15 cellular contexts compared by ENCODE assay signal in genomic region chr6:106027316-106027715, GRCh38. TPM values are rescaled to one million over a fixed set of nuclear protein-coding genes. Genes with fewer than 3 reads are reported as not detected.
DNase-seq lines count a peak whose midpoint lies in the region; ATAC-seq, FAIRE-seq and TF ChIP-seq lines count a peak whose summit lies in the region.
"Had no signal": no experiment of that assay in that cellular context is flagged by ENCODE, and none has a peak within 500 bp of the region (broad histone marks: within the 10 kb centered on the region; RNA-seq: fewer than 3 reads in every experiment).

No MANE protein-coding gene starts in this region.

- no CpG with 5 or more reads among the region's 5 CpGs for WGBS in IMR-90 (ENCODE audit: extremely low coverage in 2 of 2, insufficient read length in 1 of 2), 2 experiments
- 17 to 26% (median 20%) methylated on average over 5 of the region's 5 CpGs for WGBS in adrenal gland, 4 donors
- WGBS in esophagus muscularis mucosa: 71% methylated on average over 5 of the region's 5 CpGs

- peaks cover 5% of the 10 kb centered on the region; the same call in 1 of the 2 replicates for H3K9me1 ChIP-seq in IMR-90 (ENCODE audit: insufficient read depth, low read length)

- H2BK120ac ChIP-seq in IMR-90 (ENCODE audit: low read depth, low read length): peak overlapping the region; percentile 21; the same call in 1 of the 2 replicates

- H3K4me1 Mint-ChIP-seq in CD14-positive monocyte: peaks cover 13% of the 10 kb centered on the region
- peaks cover 8% of the 10 kb centered on the region for H3K4me1 Mint-ChIP-seq in astrocyte (ENCODE audit: low read depth, unreplicated experiment)
- H3K4me1 Mint-ChIP-seq in neural progenitor cell: peaks cover 13% of the 10 kb centered on the region
- H3K4me1 Mint-ChIP-seq: B cell had no signal

- peaks cover 0 to 4% of the 10 kb centered on the region in 2 experiments; a peak in 1 of 4 replicates for H3K79me1 ChIP-seq in IMR-90 (ENCODE audit: low read depth in 1 of 2, low read length in 2 of 2)

- CTCF ChIA-PET in IMR-90 (lab: Yijun Ruan, JAX): interaction anchor here (0.5 kb wide), 1 partner anchor 454 kb away, joined by 3 read pairs; no protein-coding TSS in a partner anchor

- H3K56ac ChIP-seq in IMR-90 (ENCODE audit: extremely low read depth, insufficient read depth, low read length): no peak overlapping the region

- no peak overlapping the region for H2BK15ac ChIP-seq in IMR-90 (ENCODE audit: low read depth, low read length)

- no peak for ATAC-seq in IMR-90 (ENCODE audit: low read depth)
- ATAC-seq in HG03565 (IDR thresholded peaks at IDR 0.05; ENCODE audit: unreplicated experiment): no peak
- ATAC-seq: HepG2 had no signal

- peak overlapping the region; percentile 66 to 77 for H3K4me3 Mint-ChIP-seq in CD14-positive monocyte
- H3K4me3 Mint-ChIP-seq in astrocyte (ENCODE audit: unreplicated experiment): no peak overlapping the region
- no peak overlapping the region for H3K4me3 Mint-ChIP-seq in neural progenitor cell
- H3K4me3 Mint-ChIP-seq: B cell had no signal

- TF ChIP-seq POLR2A in IMR-90 (IDR thresholded peaks at IDR 0.05; ENCODE audit: low read depth, low read length) (no peak), adrenal gland (IDR thresholded peaks at IDR 0.05) (no peak), esophagus muscularis mucosa (IDR thresholded peaks at IDR 0.05; ENCODE audit: low read depth) (no peak)

- H3K4me1 ChIP-seq in IMR-90 (ENCODE audit: control insufficient read depth, insufficient read depth, low read length): peaks cover 7% of the 10 kb centered on the region
- H3K4me1 ChIP-seq in astrocyte (ENCODE audit: insufficient read depth, low read length): no peaks in the 10 kb centered on the region
- peaks cover 22% of the 10 kb centered on the region for H3K4me1 ChIP-seq in neural progenitor cell
- no peaks in the 10 kb centered on the region for H3K4me1 ChIP-seq in adrenal gland (replicated peaks in 1 of 2)
- H3K4me1 ChIP-seq in esophagus muscularis mucosa: no peaks in the 10 kb centered on the region

- H3K9ac ChIP-seq in IMR-90 (ENCODE audit: low read depth, low read length) (no peak overlapping the region), astrocyte (ENCODE audit: low read length) (no peak overlapping the region), neural progenitor cell (no peak overlapping the region)

- peaks cover 2 to 11% (median 9%) of the 10 kb centered on the region in 3 donors for H3K27me3 Mint-ChIP-seq in CD14-positive monocyte (ENCODE audit: low read depth in 3 of 3)
- no peaks in the 10 kb centered on the region for H3K27me3 Mint-ChIP-seq in astrocyte (ENCODE audit: low read depth, unreplicated experiment)
- peaks cover 3% of the 10 kb centered on the region for H3K27me3 Mint-ChIP-seq in neural progenitor cell (ENCODE audit: insufficient read depth, low read depth)

- H2AFZ ChIP-seq in IMR-90 (replicated peaks; ENCODE audit: low read length, poor library complexity) (no peak overlapping the region), astrocyte (ENCODE audit: low read depth, low read length) (no peak overlapping the region), neural progenitor cell (replicated peaks) (peak overlapping the region; percentile 59)

- H4K91ac ChIP-seq in IMR-90 (ENCODE audit: insufficient read depth, low read depth, low read length): no peak overlapping the region

- H3K27me3 ChIP-seq in IMR-90 (ENCODE audit: control insufficient read depth, insufficient read depth, low read length) (no peaks in the 10 kb centered on the region), astrocyte (ENCODE audit: insufficient read depth, low read length) (no peaks in the 10 kb centered on the region), neural progenitor cell (no peaks in the 10 kb centered on the region), adrenal gland (no peaks in the 10 kb centered on the region), esophagus muscularis mucosa (peaks cover 0 to 10% (median 2%) of the 10 kb centered on the region in 4 donors)

- H2BK5ac ChIP-seq in IMR-90 (ENCODE audit: low read depth, low read length, poor library complexity, severe bottlenecking): no peak overlapping the region

- H2AK9ac ChIP-seq in IMR-90 (replicated peaks; ENCODE audit: low read depth, low read length, poor library complexity): no peak overlapping the region

- no peaks in the 10 kb centered on the region for H3K9me3 ChIP-seq in IMR-90 (ENCODE audit: control insufficient read depth, insufficient read depth, low read length)
- H3K9me3 ChIP-seq in astrocyte (ENCODE audit: insufficient read depth, low read depth, low read length): no peaks in the 10 kb centered on the region
- H3K9me3 ChIP-seq in neural progenitor cell (ENCODE audit: low read depth): no peaks in the 10 kb centered on the region
- no peaks in the 10 kb centered on the region for H3K9me3 ChIP-seq in adrenal gland (replicated peaks in 1 of 3)
- H3K9me3 ChIP-seq in esophagus muscularis mucosa: no peaks in the 10 kb centered on the region

- TF ChIP-seq RAD21 in IMR-90 (IDR thresholded peaks at IDR 0.05; ENCODE audit: low read length): no peak

- H3K79me2 ChIP-seq in astrocyte (ENCODE audit: insufficient read depth, low read length): no peaks in the 10 kb centered on the region
- H3K79me2 ChIP-seq in neural progenitor cell (ENCODE audit: low read depth): no peaks in the 10 kb centered on the region

- H3K9me3 Mint-ChIP-seq in CD14-positive monocyte: peaks cover 0 to 2% (median 0%) of the 10 kb centered on the region in 7 donors
- H3K9me3 Mint-ChIP-seq in astrocyte (ENCODE audit: unreplicated experiment): peaks cover 2% of the 10 kb centered on the region
- no peaks in the 10 kb centered on the region for H3K9me3 Mint-ChIP-seq in neural progenitor cell
- H3K9me3 Mint-ChIP-seq: CD8-positive, alpha-beta memory T cell had no signal

- DNase-seq in CD14-positive monocyte (ENCODE audit: low spot score) (no peak), IMR-90 (no peak), astrocyte (ENCODE audit: low read depth) (no peak), neural progenitor cell (ENCODE audit: low spot score) (peak; percentile 23), adrenal gland (no peak), cardiac septum (ENCODE audit: low spot score) (no peak), esophagus muscularis mucosa (ENCODE audit: extremely low spot score) (no peak)
- DNase-seq: CD8-positive, alpha-beta memory T cell; H7; NCI-H2171 treated with DMSO at 0.1 percent for 48 hours; SHP77 had no signal

- TF ChIP-seq EP300 in esophagus muscularis mucosa (IDR thresholded peaks at IDR 0.05): no peak

- POLR2A ChIA-PET in IMR-90 (lab: Charles Lee; ENCODE audit: unreplicated experiment): no interaction called here

- intact Hi-C loops in CD14-positive monocyte (cut with micrococcal nuclease) (no loop called here), IMR-90 (cut with micrococcal nuclease) (no loop called here), adrenal gland (cut with DNase I) (no loop called here), cardiac septum (cut with DNase I) (no loop called here), esophagus muscularis mucosa (cut with DNase I) (no loop called here)

- no peak overlapping the region for H3K18ac ChIP-seq in IMR-90 (ENCODE audit: low read depth, low read length)

- in situ Hi-C loops in IMR-90 (cut with MboI; ENCODE audit: low sequenced_read_pairs): no loop called here

- no peak overlapping the region for H2BK20ac ChIP-seq in IMR-90 (ENCODE audit: low read depth, low read length)

- no peaks in the 10 kb centered on the region for H4K20me1 ChIP-seq in IMR-90 (ENCODE audit: insufficient read depth, low read length)
- no peaks in the 10 kb centered on the region for H4K20me1 ChIP-seq in astrocyte (ENCODE audit: insufficient read depth, low read length)
- H4K20me1 ChIP-seq in neural progenitor cell (ENCODE audit: low read depth): no peaks in the 10 kb centered on the region

- no peak for FAIRE-seq in astrocyte (lab: Jason Lieb, UNC)
- FAIRE-seq: HepG2, RCC 7860 had no signal

- H3K36me3 Mint-ChIP-seq in CD14-positive monocyte (no peaks in the 10 kb centered on the region), astrocyte (ENCODE audit: low read depth, unreplicated experiment) (no peaks in the 10 kb centered on the region), neural progenitor cell (no peaks in the 10 kb centered on the region)

- H3K27ac Mint-ChIP-seq in CD14-positive monocyte: peak overlapping the region in 1 of 7 donors; percentile 68
- peak overlapping the region; percentile 2 for H3K27ac Mint-ChIP-seq in astrocyte (ENCODE audit: unreplicated experiment)
- H3K27ac Mint-ChIP-seq in neural progenitor cell: no peak overlapping the region
- H3K27ac Mint-ChIP-seq: B cell; CD8-positive, alpha-beta memory T cell had no signal

- H3K27ac ChIP-seq in IMR-90 (ENCODE audit: insufficient read depth, low read length) (no peak overlapping the region), astrocyte (ENCODE audit: low read depth, low read length) (no peak overlapping the region), neural progenitor cell (no peak overlapping the region), adrenal gland (no peak overlapping the region), esophagus muscularis mucosa (replicated peaks in 1 of 4) (no peak overlapping the region)

- H3K36me3 ChIP-seq in IMR-90 (ENCODE audit: control insufficient read depth, insufficient read depth, low read length) (no peaks in the 10 kb centered on the region), astrocyte (ENCODE audit: insufficient read depth, low read length) (no peaks in the 10 kb centered on the region), neural progenitor cell (no peaks in the 10 kb centered on the region), adrenal gland (replicated peaks in 1 of 2) (no peaks in the 10 kb centered on the region), esophagus muscularis mucosa (no peaks in the 10 kb centered on the region)

- no peak overlapping the region for H3K4ac ChIP-seq in IMR-90 (ENCODE audit: low read depth, low read length)

- H3K23ac ChIP-seq in IMR-90 (ENCODE audit: low read depth, low read length): no peak overlapping the region

- dilution Hi-C loops in IMR-90 (cut with HindIII; ENCODE audit: low sequenced_read_pairs, unreplicated experiment): no loop called here

- no peak overlapping the region for H3K14ac ChIP-seq in IMR-90 (replicated peaks; ENCODE audit: low read depth, low read length)

- peaks cover 9% of the 10 kb centered on the region for H3F3A ChIP-seq in neural progenitor cell (ENCODE audit: low read depth)

- no TSS peak for BruUV-seq in IMR-90 (replicated peaks; lab: Mats Ljungman, UMichigan)

- 0 out of 4 replicates have a peak overlapping the region, but pooled peaks of 1 of the 2 experiments have one; percentile 47 for H4K8ac ChIP-seq in IMR-90 (ENCODE audit: low read depth in 2 of 2, low read length in 2 of 2)

- H4K5ac ChIP-seq in IMR-90 (ENCODE audit: low read depth, low read length): no peak overlapping the region

- no peak for TF ChIP-seq CTCF in CD14-positive monocyte (IDR thresholded peaks at IDR 0.05)
- no peak for TF ChIP-seq CTCF in IMR-90 (conservative IDR thresholded peaks at IDR 0.05; ENCODE audit: low read depth, low read length)
- no peak for TF ChIP-seq CTCF in astrocyte (IDR thresholded peaks at IDR 0.05; ENCODE audit: insufficient read depth, low read depth, low read length)
- TF ChIP-seq CTCF in neural progenitor cell (IDR thresholded peaks at IDR 0.05): no peak
- TF ChIP-seq CTCF in adrenal gland (IDR thresholded peaks at IDR 0.05): no peak
- no peak for TF ChIP-seq CTCF in esophagus muscularis mucosa (IDR thresholded peaks at IDR 0.05)

- H2AK5ac ChIP-seq in IMR-90 (ENCODE audit: low read depth, low read length): no peak overlapping the region

- no peak overlapping the region for H3K4me2 ChIP-seq in IMR-90 (ENCODE audit: low read depth, low read length)
- peak overlapping the region; percentile 22 for H3K4me2 ChIP-seq in astrocyte (ENCODE audit: low read length)
- peak overlapping the region; percentile 52 for H3K4me2 ChIP-seq in neural progenitor cell

- H3K4me3 ChIP-seq in IMR-90 (ENCODE audit: insufficient read depth, low read depth, low read length) (no peak overlapping the region), astrocyte (ENCODE audit: insufficient read depth, low read depth, low read length) (no peak overlapping the region), neural progenitor cell (no peak overlapping the region), adrenal gland (no peak overlapping the region), esophagus muscularis mucosa (no peak overlapping the region)

RNA-seq across cellular contexts. Expression of gene PRDM1, which starts 58.8 kb away (rescaled TPM):
- 1 to 10 TPM; 1.8 to 5.2 TPM for polyA plus RNA-seq in CD14-positive monocyte
- 2.3 and 6.9 TPM in 2 replicates for total RNA-seq in IMR-90 (2012; rRNA removed)
- 3.0 and 3.9 TPM in 2 replicates for polyA plus RNA-seq in IMR-90 (2012; rRNA removed)
- 2.5 and 2.9 TPM in 2 replicates for polyA plus RNA-seq in IMR-90 (2012; cell fraction: cytosol; rRNA removed)
- polyA plus RNA-seq in IMR-90 (2012; cell fraction: nucleus; rRNA removed; ENCODE audit: low replicate concordance): 11.9 and 13.5 TPM in 2 replicates
- 10.5 and 11.4 TPM in 2 replicates for total RNA-seq in astrocyte
- 0.37 and 0.43 TPM in 2 replicates for total RNA-seq in neural progenitor cell (ENCODE audit: low replicate concordance)
- 1 to 10 TPM; 1.6 to 7.5 (median 3.9) TPM for total RNA-seq in adrenal gland
- 1 to 10 TPM in 2 of 3 donors, under 1 TPM in 1; 0.40 to 4.1 (median 1.1) TPM for polyA plus RNA-seq in adrenal gland
- total RNA-seq in cardiac septum: 2.0 TPM
- total RNA-seq in esophagus muscularis mucosa: 1 to 10 TPM; 1.8 to 5.1 (median 2.3) TPM
- total RNA-seq: HepG2 had no signal

Comparison
In these comparisons a context has a peak if more than half of its experiments do, and no peak if none do; other contexts are left out.
1. H3K4me3 Mint-ChIP-seq: peak in CD14-positive monocyte (2 of 2); none in astrocyte (single experiment) and neural progenitor cell (single experiment).